Comparison of ENCODE assay signal across 1 cellular context in genomic region chr4:14841801-14842748, GRCh38.
TF ChIP-seq lines count a peak whose summit lies in the region.

No MANE protein-coding gene starts in this region.

TF ChIP-seq in GM12878, 131 proteins besides CTCF, POLR2A, EP300 and RAD21 (continued from another document):
- TF ChIP-seq TAF1 (IDR thresholded peaks at IDR 0.05; ENCODE audit: borderline replicate concordance, low read depth, low read length) (no peak), SREBF2 (IDR thresholded peaks at IDR 0.05; ENCODE audit: low read length) (no peak), CHD1 (IDR thresholded peaks at IDR 0.05; ENCODE audit: low read depth, low read length) (no peak), BRCA1 (IDR thresholded peaks at IDR 0.05; ENCODE audit: low read depth, low read length) (no peak), KDM1A (IDR thresholded peaks at IDR 0.05; ENCODE audit: borderline replicate concordance) (no peak)
TF ChIP-seq in GM12878: peak in this region for 0.
